13 cellular contexts compared by ENCODE assay signal in genomic region chr10:11725912-11726311, GRCh38.
"Had no signal": no experiment of that assay in that cellular context is flagged by ENCODE, and none has a peak within 500 bp of the region (broad histone marks: within the 10 kb centered on the region; RNA-seq: fewer than 3 reads in every experiment).

No MANE protein-coding gene starts in this region.

- H3K4me3 ChIP-seq: prostate gland, skin epidermis, transverse colon had no signal

- H3K9me3 ChIP-seq: prostate gland had no signal

- H3K27ac ChIP-seq: brain microvascular endothelial cell, foreskin keratinocyte, prostate gland, skin epidermis, transverse colon, WERI-Rb-1 had no signal

- DNase-seq: activated CD4-positive, CD25-positive, alpha-beta regulatory T cell treated with anti-CD3 and anti-CD28 coated beads, Interleukin-2, amount 50 U/mL, for 72 hours; aorta; effector CD8-positive, alpha-beta T cell; left ventricle myocardium superior; natural killer cell; right cardiac atrium; stimulated activated CD4-positive, alpha-beta T cell treated with anti-CD3 and anti-CD28 coated beads, Interleukin-1b, Interleukin-23, amount 100 ng/mL, for 48 hours; transverse colon had no signal

- H3K27me3 ChIP-seq: brain microvascular endothelial cell, foreskin keratinocyte, transverse colon had no signal

- H3K36me3 ChIP-seq: brain microvascular endothelial cell, prostate gland, transverse colon, WERI-Rb-1 had no signal

- H3K4me1 ChIP-seq: foreskin keratinocyte, prostate gland had no signal
